ENCODE assay signal across 8 cellular contexts in genomic region chr15:70098170-70098460, GRCh38. TPM values are rescaled to one million over a fixed set of nuclear protein-coding genes. Genes with fewer than 3 reads are reported as not detected.
DNase-seq lines count a peak whose midpoint lies in the region; FAIRE-seq and TF ChIP-seq lines count a peak whose summit lies in the region.

No MANE protein-coding gene starts in this region.

- no peaks in the 10 kb centered on the region for H3K9me1 ChIP-seq in endothelial cell of umbilical vein (replicated peaks; ENCODE audit: control insufficient read depth, extremely low read depth, insufficient read depth, low read length)

- dilution Hi-C loops in endothelial cell of umbilical vein (cut with MboI; ENCODE audit: extremely low pct_ligation_motif_present, low sequenced_read_pairs), result no loop called here

- no peaks in the 10 kb centered on the region for H3K9me3 ChIP-seq in endothelial cell of umbilical vein (replicated peaks; ENCODE audit: control insufficient read depth, insufficient read depth, low read length)

- DNase-seq in GM12864 (ENCODE audit: low read depth), result no peak
- no peak for DNase-seq in RWPE1 (ENCODE audit: low spot score)
- no peak for DNase-seq in endothelial cell of umbilical vein (ENCODE audit: low read depth, low spot score)
- DNase-seq in progenitor cell of endocrine pancreas (ENCODE audit: low spot score, unreplicated experiment), result no peak
- no peak for DNase-seq in pons (ENCODE audit: low spot score)
- DNase-seq in DMS 273 treated with DMSO at 0.1 percent for 48 hours (lab: John Stamatoyannopoulos, UW), result no peak
- DNase-seq in activated CD8-positive, alpha-beta memory T cell treated with anti-CD3 and anti-CD28 coated beads for 24 hours, result no peak
- DNase-seq in activated gamma-delta T cell (lab: John Stamatoyannopoulos, UW), result no peak

- H3K27ac Mint-ChIP-seq in progenitor cell of endocrine pancreas, result peak overlapping the region; percentile 99

- peaks cover 44% of the 10 kb centered on the region for H3K4me1 Mint-ChIP-seq in progenitor cell of endocrine pancreas (ENCODE audit: low read depth)

- intact Hi-C loops in endothelial cell of umbilical vein (cut with micrococcal nuclease), result loop anchor here (2.0 to 10.0 kb wide), 8 partner anchors 55 to 697 kb away; partner anchors contain the start of gene UACA

- peak overlapping the region; percentile 87 for H3K4me2 ChIP-seq in endothelial cell of umbilical vein (ENCODE audit: insufficient read depth, low read length)

- H3K9ac ChIP-seq in endothelial cell of umbilical vein (replicated peaks; ENCODE audit: extremely low read depth, insufficient read depth, low read length), result peak overlapping the region; percentile 83

- H3K4me3 ChIP-seq in GM12864 (ENCODE audit: low read depth, low read length), result peak overlapping the region; percentile 64; the same call in 1 of the 2 replicates
- peak overlapping the region in 2 of 3 experiments; percentile 47 to 49 for H3K4me3 ChIP-seq in endothelial cell of umbilical vein (replicated peaks in 1 of 3; ENCODE audit: insufficient read depth in 1 of 3, low read depth in 1 of 3, low read length in 3 of 3)

- no peak for FAIRE-seq in endothelial cell of umbilical vein (lab: Jason Lieb, UNC)

- peaks cover 47% of the 10 kb centered on the region for H3K4me1 ChIP-seq in endothelial cell of umbilical vein (ENCODE audit: control insufficient read depth, extremely low read depth, insufficient read depth, low read length)

- H4K20me1 ChIP-seq in endothelial cell of umbilical vein (replicated peaks; ENCODE audit: control insufficient read depth, extremely low read depth, insufficient read depth, low read length), result no peaks in the 10 kb centered on the region

- H3K27me3 ChIP-seq in endothelial cell of umbilical vein (ENCODE audit: control insufficient read depth in 2 of 2, insufficient read depth in 2 of 2, low read length in 2 of 2), result peaks cover 0 to 4% of the 10 kb centered on the region in 2 experiments

- POLR2A ChIA-PET in RWPE1 (lab: Yijun Ruan, JAX; ENCODE audit: low non-redundant PET), result no interaction called here
- POLR2A ChIA-PET in endothelial cell of umbilical vein (lab: Charles Lee), result interaction anchor here (0.7 to 1.2 kb wide), 2 partner anchors 13 to 25 kb away, joined by 3 to 8 read pairs; no protein-coding TSS in a partner anchor

- peaks cover 44% of the 10 kb centered on the region for H3K79me2 ChIP-seq in endothelial cell of umbilical vein (ENCODE audit: control insufficient read depth, insufficient read depth, low read length)

- peaks cover 6% of the 10 kb centered on the region for H3K27me3 Mint-ChIP-seq in progenitor cell of endocrine pancreas

- H3K9me3 Mint-ChIP-seq in progenitor cell of endocrine pancreas (ENCODE audit: low read depth), result no peaks in the 10 kb centered on the region

- peak overlapping the region; percentile 100 for H3K4me3 Mint-ChIP-seq in progenitor cell of endocrine pancreas (ENCODE audit: low read depth)

- H3K36me3 ChIP-seq in endothelial cell of umbilical vein (ENCODE audit: control insufficient read depth in 2 of 2, extremely low read depth in 1 of 2, insufficient read depth in 2 of 2, low read length in 2 of 2), result no peaks in the 10 kb centered on the region

- H3K36me3 Mint-ChIP-seq in progenitor cell of endocrine pancreas (ENCODE audit: insufficient read depth), result peaks cover 5% of the 10 kb centered on the region

- TF ChIP-seq POLR2A in endothelial cell of umbilical vein (IDR thresholded peaks at IDR 0.05; ENCODE audit: low read depth, low read length), result no peak

- TSS peak; percentile 85 for BruUV-seq in endothelial cell of umbilical vein (replicated peaks; lab: Mats Ljungman, UMichigan)

- TF ChIP-seq CTCF in GM12864 (IDR thresholded peaks at IDR 0.05; ENCODE audit: low read depth, low read length, missing control alignments), result no peak
- no peak; the same call in none of the 2 replicates for TF ChIP-seq CTCF in RWPE1 (conservative IDR thresholded peaks at IDR 0.05; ENCODE audit: low read depth)
- TF ChIP-seq CTCF in endothelial cell of umbilical vein (IDR thresholded peaks at IDR 0.05; ENCODE audit: extremely low read depth in 1 of 2, insufficient read depth in 1 of 2, low read depth in 1 of 2, low read length in 2 of 2), result no peak
- TF ChIP-seq CTCF in progenitor cell of endocrine pancreas (IDR thresholded peaks at IDR 0.05; ENCODE audit: unreplicated experiment), result no peak

- CTCF ChIA-PET in RWPE1 (lab: Yijun Ruan, JAX), result interaction anchor here (0.5 to 2.3 kb wide), 7 partner anchors 34 to 522 kb away, joined by 3 to 6 read pairs (median 3); no protein-coding TSS in a partner anchor
- CTCF ChIA-PET in endothelial cell of umbilical vein (lab: Charles Lee), result interaction anchor here (1.2 to 2.7 kb wide), 4 partner anchors 13 to 624 kb away, joined by 3 to 14 read pairs (median 3); no protein-coding TSS in a partner anchor

- H2AFZ ChIP-seq in endothelial cell of umbilical vein (ENCODE audit: low read depth, low read length), result peak overlapping the region; percentile 64

- H3K27ac ChIP-seq in RWPE1 (peak overlapping the region; percentile 88), endothelial cell of umbilical vein (ENCODE audit: insufficient read depth, low read depth, low read length) (peak overlapping the region; percentile 85)

TF ChIP-seq in endothelial cell of umbilical vein, 7 proteins besides CTCF, POLR2A, EP300 and RAD21:
- no peak for TF ChIP-seq FOS (IDR thresholded peaks at IDR 0.05; ENCODE audit: borderline replicate concordance, insufficient read depth, low read length)
- no peak for TF ChIP-seq JUN (IDR thresholded peaks at IDR 0.05; ENCODE audit: borderline replicate concordance, insufficient read depth, insufficient read length, low read depth)
- TF ChIP-seq MYC (IDR thresholded peaks at IDR 0.05; ENCODE audit: low read depth, low read length), result no peak
- TF ChIP-seq MAX (IDR thresholded peaks at IDR 0.05; ENCODE audit: insufficient read depth, insufficient read length), result no peak
- no peak for TF ChIP-seq POLR2AphosphoS5 (IDR thresholded peaks at IDR 0.05; ENCODE audit: insufficient read depth, low read depth, low read length)
- no peak for TF ChIP-seq GATA2 (IDR thresholded peaks at IDR 0.05; ENCODE audit: insufficient read depth, insufficient read length, low read depth, low read length)
- TF ChIP-seq EZH2 (IDR thresholded peaks at IDR 0.05; ENCODE audit: borderline replicate concordance, low read depth, low read length, severe bottlenecking), result no peak

RNA-seq across cellular contexts. Expression of gene TLE3, which starts 0.4 kb away (rescaled TPM):
- total RNA-seq in endothelial cell of umbilical vein (53.8 and 56.9 TPM in 2 replicates), progenitor cell of endocrine pancreas (113 and 124 TPM in 2 replicates)
- 40.5 TPM in 2 replicates for polyA plus RNA-seq in endothelial cell of umbilical vein
- 25.4 and 32.3 TPM in 2 replicates for polyA plus RNA-seq in endothelial cell of umbilical vein (2011; cell fraction: cytosol; rRNA removed)
- 76.5 and 80.5 TPM in 2 replicates for polyA plus RNA-seq in endothelial cell of umbilical vein (2011; cell fraction: nucleus; rRNA removed)
- 37.2 and 57.4 TPM in 2 replicates for polyA plus RNA-seq in endothelial cell of umbilical vein (2012)
- 74.4 and 77.7 TPM in 2 replicates for polyA minus RNA-seq in endothelial cell of umbilical vein
- polyA minus RNA-seq in endothelial cell of umbilical vein (2011; cell fraction: cytosol; rRNA and poly(A)+ RNA removed), result 114 TPM
- polyA minus RNA-seq in endothelial cell of umbilical vein (2011; cell fraction: nucleus; rRNA and poly(A)+ RNA removed), result 63.4 and 82.0 TPM in 2 replicates
